15 cellular contexts compared by ENCODE assay signal in the genomic region with DNA sequence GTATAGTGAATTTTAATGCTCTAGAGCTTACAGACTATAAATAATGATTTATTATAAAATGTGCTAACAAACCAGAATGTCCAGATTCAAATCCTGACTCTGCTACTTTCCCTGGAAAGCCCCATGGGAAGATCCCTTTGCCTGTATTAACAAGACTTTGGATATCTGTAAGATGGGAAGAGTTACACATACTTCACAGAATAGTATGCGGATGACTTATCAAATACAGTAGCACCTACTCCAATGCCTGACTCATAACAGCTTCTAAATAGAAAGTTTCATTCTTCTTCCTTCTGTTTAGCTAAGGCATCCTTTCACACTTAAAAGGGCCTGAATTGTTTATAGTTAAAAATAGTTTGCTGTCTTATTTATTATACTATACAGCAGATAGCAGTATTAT.
A peak's percentile ranks its signal among the peaks of the same experiment; 100 is the strongest.
DNase-seq lines count a peak whose midpoint lies in the region; ATAC-seq, FAIRE-seq and TF ChIP-seq lines count a peak whose summit lies in the region.
"Had no signal": no experiment of that assay in that cellular context is flagged by ENCODE, and none has a peak within 500 bp of the region (broad histone marks: within the 10 kb centered on the region; RNA-seq: fewer than 3 reads in every experiment).

No MANE protein-coding gene starts in this region.

- no peak overlapping the region for H2BK120ac ChIP-seq in mesenchymal stem cell (ENCODE audit: low read depth, low read length)

- POLR2A ChIA-PET in AG04450 (lab: Yijun Ruan, JAX): interaction anchor here (0.5 kb wide), 1 partner anchor 277 kb away, joined by 3 read pairs; no protein-coding TSS in a partner anchor

- WGBS in mesenchymal stem cell: no CpG with 5 or more reads among the region's 1 CpG

- no peak overlapping the region for H2AFZ ChIP-seq in mesenchymal stem cell (ENCODE audit: low read depth, low read length)

- no peak overlapping the region for H2BK12ac ChIP-seq in mesenchymal stem cell (ENCODE audit: low read length in 2 of 2)

- H3K9me3 ChIP-seq in AG04450 (ENCODE audit: control insufficient read depth, insufficient read depth, low read length) (no peaks in the 10 kb centered on the region), mesenchymal stem cell (ENCODE audit: control insufficient read depth, low read length) (no peaks in the 10 kb centered on the region)

- H3K18ac ChIP-seq in mesenchymal stem cell (ENCODE audit: low read depth in 1 of 2, low read length in 2 of 2): no peak overlapping the region

- intact Hi-C loops in Calu3 (cut with micrococcal nuclease; ENCODE audit: unreplicated experiment): no loop called here

- no peak overlapping the region for H2BK15ac ChIP-seq in mesenchymal stem cell (ENCODE audit: low read depth, poor library complexity, severe bottlenecking)

- no peaks in the 10 kb centered on the region for H3K9me3 Mint-ChIP-seq in Calu3 (ENCODE audit: low read depth, unreplicated experiment)
- H3K9me3 Mint-ChIP-seq: activated naive CD8-positive, alpha-beta T cell treated with anti-CD3 and anti-CD28 coated beads for 36 hours; neural crest cell had no signal

- no peak overlapping the region for H3K23ac ChIP-seq in mesenchymal stem cell (ENCODE audit: low read length in 2 of 2)

- H2BK5ac ChIP-seq in mesenchymal stem cell (ENCODE audit: low read depth, low read length, poor library complexity, severe bottlenecking): no peak overlapping the region

- H3K4me2 ChIP-seq in mesenchymal stem cell (ENCODE audit: low read length, poor library complexity, severe bottlenecking): no peak overlapping the region

- no peak for ATAC-seq in HG02852 (IDR thresholded peaks at IDR 0.05; ENCODE audit: unreplicated experiment)
- no peak for ATAC-seq in GM18909 (IDR thresholded peaks at IDR 0.05; ENCODE audit: poor library complexity, unreplicated experiment)
- ATAC-seq: left colon, Right ventricle myocardium inferior had no signal

- no peak overlapping the region for H4K91ac ChIP-seq in mesenchymal stem cell (ENCODE audit: low read length)

- H3K27me3 ChIP-seq in AG04450 (ENCODE audit: control insufficient read depth, insufficient read depth, low read length) (no peaks in the 10 kb centered on the region), bronchial epithelial cell (ENCODE audit: control insufficient read depth, insufficient read depth, low read length) (no peaks in the 10 kb centered on the region), mesenchymal stem cell (ENCODE audit: control insufficient read depth in 1 of 2, insufficient read depth in 1 of 2, low read length in 2 of 2) (no peaks in the 10 kb centered on the region)

- no peak for TF ChIP-seq CTCF in AG04450 (IDR thresholded peaks at IDR 0.05; ENCODE audit: low read depth, low read length)
- TF ChIP-seq CTCF in bronchial epithelial cell (IDR thresholded peaks at IDR 0.05; ENCODE audit: insufficient read depth, low read length, severe bottlenecking): no peak
- no peak for TF ChIP-seq CTCF in Calu3 (IDR thresholded peaks at IDR 0.05; ENCODE audit: unreplicated experiment)

- H3K27me3 Mint-ChIP-seq in Calu3 (ENCODE audit: unreplicated experiment): no peaks in the 10 kb centered on the region
- H3K27me3 Mint-ChIP-seq: activated naive CD8-positive, alpha-beta T cell treated with anti-CD3 and anti-CD28 coated beads for 36 hours had no signal

- no peaks in the 10 kb centered on the region for H3K79me1 ChIP-seq in mesenchymal stem cell (replicated peaks; ENCODE audit: low read length, poor library complexity, severe bottlenecking)

- H4K8ac ChIP-seq in mesenchymal stem cell (ENCODE audit: low read length): no peak overlapping the region

- peak overlapping the region; percentile 26 for H3K9ac ChIP-seq in mesenchymal stem cell (ENCODE audit: low read length)

- no peak for FAIRE-seq in bronchial epithelial cell (lab: Jason Lieb, UNC)
- FAIRE-seq: GM12891 had no signal

- H3K4me3 ChIP-seq in AG04450 (ENCODE audit: low read depth, low read length) (no peak overlapping the region), bronchial epithelial cell (ENCODE audit: low read depth, low read length) (no peak overlapping the region), mesenchymal stem cell (ENCODE audit: insufficient read depth in 1 of 2, low read depth in 1 of 2, low read length in 2 of 2) (no peak overlapping the region)

- H3K27ac ChIP-seq in AG04450 (ENCODE audit: low read depth, low read length) (peak overlapping the region; percentile 76), mesenchymal stem cell (ENCODE audit: low read length, poor library complexity, severe bottlenecking) (no peak overlapping the region)

- DNase-seq in AG04450 (ENCODE audit: low read depth, low spot score) (peak; percentile 46), M059J (ENCODE audit: low read depth) (peak; percentile 87), bronchial epithelial cell (ENCODE audit: low read depth) (peak; percentile 95), mesenchymal stem cell (peak; percentile 92), Calu3 (no peak), NCI-H2171 treated with DMSO at 0.1 percent for 48 hours (lab: John Stamatoyannopoulos, UW) (no peak)
- DNase-seq: activated naive CD8-positive, alpha-beta T cell treated with anti-CD3 and anti-CD28 coated beads for 36 hours; cortex of kidney; left colon; NCI-H1417 treated with DMSO at 0.1 percent for 48 hours had no signal

- H3K4me1 ChIP-seq in mesenchymal stem cell (ENCODE audit: control insufficient read depth, insufficient read depth, low read depth, low read length): no peaks in the 10 kb centered on the region

- CTCF ChIA-PET in AG04450 (lab: Charles Lee) (interaction anchor here (0.7 to 1.4 kb wide), 3 partner anchors 52 to 684 kb away, joined by 3 to 4 read pairs (median 3); no protein-coding TSS in a partner anchor), Calu3 (lab: Charles Lee) (no interaction called here)

- no peaks in the 10 kb centered on the region for H3K36me3 ChIP-seq in bronchial epithelial cell (ENCODE audit: control insufficient read depth, insufficient read depth, low read length)
- H3K36me3 ChIP-seq in mesenchymal stem cell (ENCODE audit: control insufficient read depth in 1 of 2, insufficient read depth in 2 of 2, low read depth in 1 of 2, low read length in 2 of 2): no peaks in the 10 kb centered on the region

- H3K27ac Mint-ChIP-seq in Calu3 (ENCODE audit: unreplicated experiment): no peak overlapping the region
- H3K27ac Mint-ChIP-seq: activated naive CD8-positive, alpha-beta T cell treated with anti-CD3 and anti-CD28 coated beads for 36 hours had no signal

- BruUV-seq in Calu3 (replicated peaks; lab: Mats Ljungman, UMichigan): no TSS peak

- H3K4me3 Mint-ChIP-seq in Calu3 (ENCODE audit: low read depth, unreplicated experiment): no peak overlapping the region
- H3K4me3 Mint-ChIP-seq: activated naive CD8-positive, alpha-beta T cell treated with anti-CD3 and anti-CD28 coated beads for 36 hours; neural crest cell had no signal

- no peaks in the 10 kb centered on the region for H3K36me3 Mint-ChIP-seq in Calu3 (ENCODE audit: insufficient read depth, unreplicated experiment)

- H3K14ac ChIP-seq in mesenchymal stem cell (ENCODE audit: low read length in 2 of 2): no peak overlapping the region

- H2AK5ac ChIP-seq in mesenchymal stem cell (ENCODE audit: low read length, severe bottlenecking): no peak overlapping the region

- no peak overlapping the region for H3K4ac ChIP-seq in mesenchymal stem cell (ENCODE audit: low read depth in 1 of 2, low read length in 2 of 2)

- H3K4me1 Mint-ChIP-seq in Calu3 (ENCODE audit: low read depth, unreplicated experiment): peaks cover 10% of the 10 kb centered on the region
- H3K4me1 Mint-ChIP-seq: neural crest cell had no signal

Comparison
In these comparisons a context has a peak if more than half of its experiments do, and no peak if none do; other contexts are left out.
1. DNase-seq: peak in AG04450 (single experiment), M059J (single experiment), bronchial epithelial cell (single experiment) and mesenchymal stem cell (single experiment); none in Calu3 (single experiment) and NCI-H2171 treated with DMSO at 0.1 percent for 48 hours (single experiment).